Comparison of ENCODE assay signal across 10 cellular contexts in the genomic region with DNA sequence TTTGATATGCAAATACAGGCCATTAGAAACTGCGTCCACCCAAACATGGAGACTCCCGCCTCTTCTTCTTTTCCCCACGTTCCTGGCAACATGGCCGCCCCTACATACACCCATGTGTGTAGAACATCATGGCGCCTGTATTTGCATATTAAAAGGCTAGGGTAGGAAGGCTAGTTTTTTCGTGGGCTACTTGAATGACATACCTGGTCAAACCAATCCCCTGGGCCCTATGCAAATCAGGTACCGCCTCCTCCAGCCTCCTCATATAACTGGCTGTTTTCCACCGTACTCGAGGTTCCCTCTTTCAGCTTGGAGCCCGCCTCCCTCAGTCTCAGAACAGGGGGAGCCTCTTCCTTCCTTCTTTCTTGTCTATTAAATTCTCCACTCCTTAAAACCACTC. TPM values are rescaled to one million over a fixed set of nuclear protein-coding genes. Genes with fewer than 3 reads are reported as not detected.
DNase-seq lines count a peak whose midpoint lies in the region; ATAC-seq and TF ChIP-seq lines count a peak whose summit lies in the region.
"Had no signal": no experiment of that assay in that cellular context is flagged by ENCODE, and none has a peak within 500 bp of the region (broad histone marks: within the 10 kb centered on the region; RNA-seq: fewer than 3 reads in every experiment).

No MANE protein-coding gene starts in this region.

- peak overlapping the region; percentile 84 to 97 for H3K4me3 Mint-ChIP-seq in CD14-positive monocyte

- H3K4me1 Mint-ChIP-seq in CD14-positive monocyte = peaks cover 69% of the 10 kb centered on the region

- H3K9me3 Mint-ChIP-seq in CD14-positive monocyte = peaks cover 0 to 2% (median 0%) of the 10 kb centered on the region in 7 donors

- DNase-seq in CD14-positive monocyte (ENCODE audit: low spot score) (peak; percentile 95), M059J (ENCODE audit: low read depth) (peak; percentile 63), midbrain (lab: John Stamatoyannopoulos, UW) (peak; percentile 47), SK-N-SH (no peak), hepatocyte (ENCODE audit: low spot score) (no peak)
- peak; percentile 45 for DNase-seq in activated CD8-positive, alpha-beta memory T cell treated with anti-CD3 and anti-CD28 coated beads, Interleukin-2, amount 50 U/mL, for 48 hours

- peaks cover 0 to 3% (median 0%) of the 10 kb centered on the region in 3 donors for H3K27me3 Mint-ChIP-seq in CD14-positive monocyte (ENCODE audit: low read depth in 3 of 3)

- intact Hi-C loops in CD14-positive monocyte (cut with micrococcal nuclease) = loop anchor here (2.0 to 5.0 kb wide), 5 partner anchors 17 to 110 kb away; partner anchors contain the start of gene CD300E (in 1 of the 2)

- no peak overlapping the region for H3K9ac ChIP-seq in SK-N-SH

- H3K79me2 ChIP-seq in SK-N-SH (ENCODE audit: insufficient read depth) = no peaks in the 10 kb centered on the region
- H3K79me2 ChIP-seq in hepatocyte = no peaks in the 10 kb centered on the region

- H3K4me1 ChIP-seq in SK-N-SH (ENCODE audit: control insufficient read depth in 1 of 2, insufficient read depth in 2 of 2, low read depth in 1 of 2, low read length in 1 of 2) (no peaks in the 10 kb centered on the region), hepatocyte (ENCODE audit: insufficient read depth) (no peaks in the 10 kb centered on the region)

- no peak for TF ChIP-seq EP300 in SK-N-SH (IDR thresholded peaks at IDR 0.05; ENCODE audit: borderline replicate concordance in 1 of 2, low read depth in 1 of 2, low read length in 1 of 2)

- no peaks in the 10 kb centered on the region for H3K9me3 ChIP-seq in SK-N-SH
- no peaks in the 10 kb centered on the region for H3K9me3 ChIP-seq in hepatocyte (ENCODE audit: low read depth)

- 26% methylated on average over 10 of the region's 10 CpGs for WGBS in SK-N-SH (ENCODE audit: low lambda C conversion rate)
- WGBS in hepatocyte (ENCODE audit: low lambda C conversion rate, missing lambda C conversion rate) = 72% methylated on average over 10 of the region's 10 CpGs

- H2AFZ ChIP-seq in SK-N-SH (ENCODE audit: low read depth) (no peak overlapping the region), hepatocyte (no peak overlapping the region)

- peaks cover 45 to 56% of the 10 kb centered on the region in 2 donors for H3K36me3 Mint-ChIP-seq in CD14-positive monocyte

- ATAC-seq in HG02870 (IDR thresholded peaks at IDR 0.05; ENCODE audit: unreplicated experiment) (no peak), GM21390 (IDR thresholded peaks at IDR 0.05; ENCODE audit: unreplicated experiment) (no peak)

- no peaks in the 10 kb centered on the region for H3K27me3 ChIP-seq in SK-N-SH (ENCODE audit: insufficient read depth)
- no peaks in the 10 kb centered on the region for H3K27me3 ChIP-seq in hepatocyte

- no peak for TF ChIP-seq RAD21 in SK-N-SH (IDR thresholded peaks at IDR 0.05; ENCODE audit: low read length)

- CTCF ChIA-PET in SK-N-SH (lab: Yijun Ruan, JAX) = interaction anchor here (0.8 to 4.2 kb wide), 19 partner anchors 10 to 283 kb away, joined by 3 to 23 read pairs (median 3); partner anchors contain the start of gene CD300H

- POLR2A ChIA-PET in SK-N-SH (lab: Yijun Ruan, JAX) = no interaction called here

- peak overlapping the region; percentile 97 to 100 (median 98) for H3K27ac Mint-ChIP-seq in CD14-positive monocyte

- no peak overlapping the region for H3K27ac ChIP-seq in SK-N-SH (ENCODE audit: low read depth in 2 of 2, low read length in 1 of 2)
- no peak overlapping the region for H3K27ac ChIP-seq in hepatocyte

- no peaks in the 10 kb centered on the region for H4K20me1 ChIP-seq in SK-N-SH (ENCODE audit: insufficient read depth)
- H4K20me1 ChIP-seq in hepatocyte (ENCODE audit: insufficient read depth, poor library complexity, severe bottlenecking) = no peaks in the 10 kb centered on the region

- no peaks in the 10 kb centered on the region for H3F3A ChIP-seq in SK-N-SH (replicated peaks; ENCODE audit: insufficient read depth)

- H3K9me2 ChIP-seq in SK-N-SH = no peaks in the 10 kb centered on the region
- H3K9me2 ChIP-seq in hepatocyte (replicated peaks; ENCODE audit: insufficient read depth) = no peaks in the 10 kb centered on the region

- TF ChIP-seq CTCF in CD14-positive monocyte (IDR thresholded peaks at IDR 0.05) (no peak), SK-N-SH (IDR thresholded peaks at IDR 0.05) (no peak), hepatocyte (IDR thresholded peaks at IDR 0.05; ENCODE audit: poor library complexity) (no peak)

- H3K36me3 ChIP-seq in SK-N-SH (replicated peaks in 1 of 2; ENCODE audit: control insufficient read depth in 1 of 2, insufficient read depth in 2 of 2, low read length in 1 of 2) = no peaks in the 10 kb centered on the region
- H3K36me3 ChIP-seq in hepatocyte (replicated peaks; ENCODE audit: insufficient read depth, low read depth) = no peaks in the 10 kb centered on the region

- H3K4me2 ChIP-seq in SK-N-SH (no peak overlapping the region), hepatocyte (no peak overlapping the region)

- H3K4me3 ChIP-seq in SK-N-SH (ENCODE audit: low read depth in 2 of 2, low read length in 1 of 2) (no peak overlapping the region), hepatocyte (no peak overlapping the region)

TF ChIP-seq in SK-N-SH, 30 proteins besides CTCF, POLR2A, EP300 and RAD21 (continues in another document):
- TF ChIP-seq YY1 (IDR thresholded peaks at IDR 0.05; ENCODE audit: low read depth) = no peak
- TF ChIP-seq POLR2AphosphoS5 (IDR thresholded peaks at IDR 0.05; ENCODE audit: low read depth, low read length) = no peak
- TF ChIP-seq NRF1 (IDR thresholded peaks at IDR 0.05; ENCODE audit: low read depth, low read length) = no peak
- TF ChIP-seq, protein P1, sequence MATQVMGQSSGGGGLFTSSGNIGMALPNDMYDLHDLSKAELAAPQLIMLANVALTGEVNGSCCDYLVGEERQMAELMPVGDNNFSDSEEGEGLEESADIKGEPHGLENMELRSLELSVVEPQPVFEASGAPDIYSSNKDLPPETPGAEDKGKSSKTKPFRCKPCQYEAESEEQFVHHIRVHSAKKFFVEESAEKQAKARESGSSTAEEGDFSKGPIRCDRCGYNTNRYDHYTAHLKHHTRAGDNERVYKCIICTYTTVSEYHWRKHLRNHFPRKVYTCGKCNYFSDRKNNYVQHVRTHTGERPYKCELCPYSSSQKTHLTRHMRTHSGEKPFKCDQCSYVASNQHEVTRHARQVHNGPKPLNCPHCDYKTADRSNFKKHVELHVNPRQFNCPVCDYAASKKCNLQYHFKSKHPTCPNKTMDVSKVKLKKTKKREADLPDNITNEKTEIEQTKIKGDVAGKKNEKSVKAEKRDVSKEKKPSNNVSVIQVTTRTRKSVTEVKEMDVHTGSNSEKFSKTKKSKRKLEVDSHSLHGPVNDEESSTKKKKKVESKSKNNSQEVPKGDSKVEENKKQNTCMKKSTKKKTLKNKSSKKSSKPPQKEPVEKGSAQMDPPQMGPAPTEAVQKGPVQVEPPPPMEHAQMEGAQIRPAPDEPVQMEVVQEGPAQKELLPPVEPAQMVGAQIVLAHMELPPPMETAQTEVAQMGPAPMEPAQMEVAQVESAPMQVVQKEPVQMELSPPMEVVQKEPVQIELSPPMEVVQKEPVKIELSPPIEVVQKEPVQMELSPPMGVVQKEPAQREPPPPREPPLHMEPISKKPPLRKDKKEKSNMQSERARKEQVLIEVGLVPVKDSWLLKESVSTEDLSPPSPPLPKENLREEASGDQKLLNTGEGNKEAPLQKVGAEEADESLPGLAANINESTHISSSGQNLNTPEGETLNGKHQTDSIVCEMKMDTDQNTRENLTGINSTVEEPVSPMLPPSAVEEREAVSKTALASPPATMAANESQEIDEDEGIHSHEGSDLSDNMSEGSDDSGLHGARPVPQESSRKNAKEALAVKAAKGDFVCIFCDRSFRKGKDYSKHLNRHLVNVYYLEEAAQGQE (IDR thresholded peaks at IDR 0.05; ENCODE audit: low read depth, low read length) = no peak
- TF ChIP-seq USF2 (IDR thresholded peaks at IDR 0.05; ENCODE audit: borderline replicate concordance, low read depth, low read length) = no peak
- no peak for TF ChIP-seq MXI1 (IDR thresholded peaks at IDR 0.05; ENCODE audit: low read depth, low read length)
- no peak for TF ChIP-seq FOXM1 (IDR thresholded peaks at IDR 0.05; ENCODE audit: low read depth)

RNA-seq across cellular contexts. Expression of gene CD300LB, which starts 0.8 kb away (rescaled TPM):
- polyA plus RNA-seq in CD14-positive monocyte = 100 to 1,000 TPM in 1 of 2 donors, 10 to 100 TPM in 1; 88.0 to 102 TPM
- total RNA-seq in M059J (2014; rRNA removed; shearing (Covaris generic)) = not detected in 2 replicates
- polyA plus RNA-seq in SK-N-SH (2012; rRNA removed) = not detected in 2 replicates
- polyA plus RNA-seq in SK-N-SH (2012; cell fraction: cytosol; rRNA removed) = not detected in 2 replicates
- not detected in 2 replicates for polyA plus RNA-seq in SK-N-SH (2012; cell fraction: nucleus; rRNA removed)
- total RNA-seq in hepatocyte = not detected in 2 replicates
- polyA plus RNA-seq in hepatocyte = not detected in 2 replicates
- total RNA-seq: epithelial cell of proximal tubule, renal cortical epithelial cell had no signal

RNA-seq across cellular contexts. Expression of gene CD300C, which starts 13.8 kb away (rescaled TPM):
- polyA plus RNA-seq in CD14-positive monocyte (100 to 1,000 TPM in 1 of 2 donors, 10 to 100 TPM in 1; 93.1 to 141 TPM), SK-N-SH (2012; rRNA removed) (not detected in 2 replicates), hepatocyte (0.47 and 0.96 TPM in 2 replicates)
- 0.84 TPM in 1 of 2 replicates, not detected in the other for total RNA-seq in M059J (2014; rRNA removed; shearing (Covaris generic))
- polyA plus RNA-seq in SK-N-SH (2012; cell fraction: cytosol; rRNA removed) = not detected in 2 replicates
- polyA plus RNA-seq in SK-N-SH (2012; cell fraction: nucleus; rRNA removed) = not detected in 2 replicates
- 0.43 TPM in 1 of 2 replicates, not detected in the other for total RNA-seq in hepatocyte

RNA-seq across cellular contexts. Expression of gene CD300H, which starts 35.2 kb away (rescaled TPM):
- polyA plus RNA-seq in CD14-positive monocyte = 100 to 1,000 TPM in 1 of 2 donors, 10 to 100 TPM in 1; 84.7 to 148 TPM
- total RNA-seq in M059J (2014; rRNA removed; shearing (Covaris generic)) = not detected in 2 replicates
- not detected in 2 replicates for polyA plus RNA-seq in SK-N-SH (2012; rRNA removed)
- polyA plus RNA-seq in SK-N-SH (2012; cell fraction: cytosol; rRNA removed) = not detected in 2 replicates
- polyA plus RNA-seq in SK-N-SH (2012; cell fraction: nucleus; rRNA removed) = not detected in 2 replicates
- total RNA-seq in hepatocyte = 0.67 TPM in 1 of 2 replicates, not detected in the other
- 0.28 TPM in 1 of 2 replicates, not detected in the other for polyA plus RNA-seq in hepatocyte
- total RNA-seq: epithelial cell of proximal tubule, renal cortical epithelial cell had no signal

RNA-seq across cellular contexts. Expression of gene CD300LD, which starts 60.0 kb away (rescaled TPM):
- under 1 TPM; 0.41 to 0.50 TPM for polyA plus RNA-seq in CD14-positive monocyte
- not detected in 2 replicates for total RNA-seq in M059J (2014; rRNA removed; shearing (Covaris generic))
- polyA plus RNA-seq in SK-N-SH (2012; rRNA removed) = not detected in 2 replicates
- not detected in 2 replicates for polyA plus RNA-seq in SK-N-SH (2012; cell fraction: cytosol; rRNA removed)
- polyA plus RNA-seq in SK-N-SH (2012; cell fraction: nucleus; rRNA removed) = not detected in 2 replicates
- not detected in 2 replicates for total RNA-seq in hepatocyte
- polyA plus RNA-seq in hepatocyte = not detected in 2 replicates
- total RNA-seq: epithelial cell of proximal tubule, renal cortical epithelial cell had no signal

Comparison
In these comparisons a context has a peak if more than half of its experiments do, and no peak if none do; other contexts are left out.
1. DNase-seq: peak in CD14-positive monocyte (single experiment), M059J (single experiment), activated CD8-positive, alpha-beta memory T cell treated with anti-CD3 and anti-CD28 coated beads, Interleukin-2, amount 50 U/mL, for 48 hours (single experiment) and midbrain (single experiment); none in SK-N-SH (single experiment) and hepatocyte (single experiment).
2. RNA of gene CD300LB, which starts 0.8 kb away (polyA plus RNA-seq): 88.0 to 102 TPM in CD14-positive monocyte; not detected in SK-N-SH and not detected in hepatocyte; every median in the first group is over 10 times any median in the second.
3. RNA of gene CD300C, which starts 13.8 kb away (polyA plus RNA-seq): 93.1 to 141 TPM in CD14-positive monocyte; 0.47 to 0.96 TPM in hepatocyte and not detected in SK-N-SH; every median in the first group is over 10 times any median in the second.
4. RNA of gene CD300H, which starts 35.2 kb away (polyA plus RNA-seq): 84.7 to 148 TPM in CD14-positive monocyte; not detected in SK-N-SH and 0.28 TPM in hepatocyte; every median in the first group is over 10 times any median in the second.